In genomic region chr19:11421607-11422098, GRCh38 we compare ENCODE assay signal across 8 cellular contexts. TPM values are rescaled to one million over a fixed set of nuclear protein-coding genes. Genes with fewer than 3 reads are reported as not detected.
DNase-seq lines count a peak whose midpoint lies in the region; ATAC-seq, FAIRE-seq and TF ChIP-seq lines count a peak whose summit lies in the region.

No MANE protein-coding gene starts in this region.

- CTCF ChIA-PET in GM12878 (lab: Yijun Ruan, JAX): interaction anchor here (0.9 to 2.9 kb wide), 9 partner anchors 10 to 386 kb away, joined by 3 to 13 read pairs (median 4); partner anchors contain the start of genes ODAD3 and PRKCSH

- no peak for TF ChIP-seq POLR2A in GM12878 (IDR thresholded peaks at IDR 0.05; ENCODE audit: low read depth, low read length)

- no TSS peak for BruUV-seq in GM12878 (replicated peaks; lab: Mats Ljungman, UMichigan)

- 14% methylated on average over 24 of the region's 24 CpGs for WGBS in GM12878 (ENCODE audit: insufficient coverage, insufficient replicate concordance, low lambda C conversion rate, missing lambda C conversion rate)

- in situ Hi-C loops in GM12878 (cut with MboI): no loop called here

- TF ChIP-seq CTCF in CD14-positive monocyte (IDR thresholded peaks at IDR 0.05) (no peak), GM20000 (IDR thresholded peaks at IDR 0.05; ENCODE audit: extremely low read depth, missing control alignments) (no peak), GM12878 (IDR thresholded peaks at IDR 0.05 in 2 of 3, conservative IDR thresholded peaks at IDR 0.05 in 1 of 3; ENCODE audit: control insufficient read depth in 2 of 3, extremely low read depth in 1 of 3, insufficient read depth in 1 of 3, low read depth in 3 of 3, low read length in 3 of 3) (no peak), lower lobe of right lung (IDR thresholded peaks at IDR 0.05) (no peak), tibial artery (IDR thresholded peaks at IDR 0.05) (no peak)

- H3K4me3 ChIP-seq in NT2/D1 (ENCODE audit: insufficient read length, low read depth): peak overlapping the region; percentile 54
- peak overlapping the region; percentile 40; the same call in 1 of the 2 replicates for H3K4me3 ChIP-seq in GM12878
- H3K4me3 ChIP-seq in lower lobe of right lung: peak overlapping the region; percentile 48
- peak overlapping the region; percentile 47 for H3K4me3 ChIP-seq in tibial artery

- H3K36me3 Mint-ChIP-seq in CD14-positive monocyte: peaks cover 2 to 3% of the 10 kb centered on the region in 2 donors

- peaks cover 43% of the 10 kb centered on the region for H3K4me1 Mint-ChIP-seq in CD14-positive monocyte

- peak overlapping the region in 3 of 7 donors; percentile 2 to 63 (median 33) for H3K27ac Mint-ChIP-seq in CD14-positive monocyte

- DNase-seq in CD14-positive monocyte (ENCODE audit: low spot score) (no peak), GM20000 (ENCODE audit: low spot score) (peak; percentile 88), NT2/D1 (ENCODE audit: low read depth, low spot score) (no peak), GM12878 (ENCODE audit: low read depth, low spot score) (no peak), lower lobe of right lung (peak; percentile 71), tibial artery (peak; percentile 35 to 74), SKM-1 treated with dmso at 0.1 percent for 144 hours (lab: John Stamatoyannopoulos, UW; ENCODE audit: unreplicated experiment) (no peak)

- intact Hi-C loops in CD14-positive monocyte (cut with micrococcal nuclease) (loop anchor here (5.0 kb wide), 1 partner anchor 39 kb away; the partner anchor contains the start of gene EPOR (in 2 of the 2)), GM12878 (cut with micrococcal nuclease; ENCODE audit: unreplicated experiment) (no loop called here), lower lobe of right lung (cut with DNase I) (no loop called here), tibial artery (cut with DNase I; ENCODE audit: low total_unique reads) (loop anchor here (2.0 kb wide), 1 partner anchor 39 kb away; no protein-coding TSS in a partner anchor)

- H3K9ac ChIP-seq in NT2/D1 (ENCODE audit: insufficient read length, low read depth): peak overlapping the region; percentile 70
- no peak overlapping the region for H3K9ac ChIP-seq in GM12878 (ENCODE audit: control insufficient read depth, insufficient read depth, low read length)

- H4K20me1 ChIP-seq in GM12878 (ENCODE audit: control insufficient read depth, insufficient read depth): no peaks in the 10 kb centered on the region

- POLR2A ChIA-PET in GM12878 (lab: Charles Lee): interaction anchor here (0.6 to 1.4 kb wide), 7 partner anchors 9 to 280 kb away, joined by 3 to 7 read pairs (median 3); partner anchors contain the start of genes ODAD3 and PRKCSH

- H3K27me3 Mint-ChIP-seq in CD14-positive monocyte (ENCODE audit: low read depth in 3 of 3): peaks cover 68 to 80% (median 74%) of the 10 kb centered on the region in 3 donors

- no peak for TF ChIP-seq RAD21 in GM12878 (IDR thresholded peaks at IDR 0.05; ENCODE audit: insufficient read depth, low read depth, low read length)

- H3K27ac ChIP-seq in GM12878 (ENCODE audit: control insufficient read depth, insufficient read depth) (no peak overlapping the region), lower lobe of right lung (peak overlapping the region; percentile 55), tibial artery (peak overlapping the region; percentile 67 to 79)

- H3K4me2 ChIP-seq in GM12878 (ENCODE audit: control insufficient read depth, insufficient read depth): peak overlapping the region; percentile 74

- RAD21 ChIA-PET in GM12878 (lab: Charles Lee; ENCODE audit: unreplicated experiment): interaction anchor here (1.2 to 2.2 kb wide), 4 partner anchors 14 to 61 kb away, joined by 4 to 7 read pairs (median 6); partner anchors contain the start of genes ODAD3, PRKCSH and SWSAP1

- H3K36me3 ChIP-seq in NT2/D1 (ENCODE audit: insufficient read depth, insufficient read length, low read length) (no peaks in the 10 kb centered on the region), GM12878 (ENCODE audit: control insufficient read depth in 2 of 2, insufficient read depth in 2 of 2, low read length in 1 of 2) (no peaks in the 10 kb centered on the region), lower lobe of right lung (no peaks in the 10 kb centered on the region), tibial artery (no peaks in the 10 kb centered on the region)

- H3K4me1 ChIP-seq in NT2/D1 (ENCODE audit: insufficient read depth, insufficient read length): peaks cover 22% of the 10 kb centered on the region
- peaks cover 22% of the 10 kb centered on the region for H3K4me1 ChIP-seq in GM12878 (ENCODE audit: control insufficient read depth, insufficient read depth, low read length)
- peaks cover 48% of the 10 kb centered on the region for H3K4me1 ChIP-seq in lower lobe of right lung
- H3K4me1 ChIP-seq in tibial artery: peaks cover 0 to 51% (median 37%) of the 10 kb centered on the region in 4 donors

- peaks cover 0 to 34% (median 15%) of the 10 kb centered on the region in 7 donors for H3K9me3 Mint-ChIP-seq in CD14-positive monocyte

- FAIRE-seq in GM12878 (lab: Jason Lieb, UNC): no peak

- H3K27me3 ChIP-seq in NT2/D1 (ENCODE audit: insufficient read depth, insufficient read length) (peaks cover 73% of the 10 kb centered on the region), GM12878 (replicated peaks in 1 of 2; ENCODE audit: control insufficient read depth in 2 of 2, insufficient read depth in 2 of 2, low read length in 1 of 2) (peaks cover 10 to 16% of the 10 kb centered on the region in 2 experiments), lower lobe of right lung (ENCODE audit: low read depth) (peaks cover 46% of the 10 kb centered on the region), tibial artery (peaks cover 0 to 5% of the 10 kb centered on the region in 2 donors)

- no peak for TF ChIP-seq EP300 in GM12878 (IDR thresholded peaks at IDR 0.05; ENCODE audit: borderline replicate concordance in 1 of 2, control insufficient read depth in 1 of 2, low read depth in 2 of 2, low read length in 2 of 2)

- peak overlapping the region; percentile 84 to 94 for H3K4me3 Mint-ChIP-seq in CD14-positive monocyte

- H3K79me2 ChIP-seq in GM12878 (ENCODE audit: control insufficient read depth, insufficient read depth, low read length): no peaks in the 10 kb centered on the region

- H3K9me3 ChIP-seq in NT2/D1 (ENCODE audit: insufficient read depth, low read length) (peaks cover 6% of the 10 kb centered on the region; the same call in 1 of the 2 replicates), GM12878 (replicated peaks; ENCODE audit: control insufficient read depth, insufficient read depth, low read length) (no peaks in the 10 kb centered on the region), lower lobe of right lung (no peaks in the 10 kb centered on the region), tibial artery (no peaks in the 10 kb centered on the region)

- peak overlapping the region; percentile 71 for H2AFZ ChIP-seq in GM12878 (ENCODE audit: control insufficient read depth, low read depth, low read length)

- SMC1A ChIA-PET in GM12878 (lab: Charles Lee; ENCODE audit: uncharacterized antibody, unreplicated experiment): interaction anchor here (0.8 to 2.3 kb wide), 6 partner anchors 24 to 61 kb away, joined by 3 to 14 read pairs (median 3); no protein-coding TSS in a partner anchor

- ATAC-seq in GM12878 (peak; percentile 72), lower lobe of right lung (peak; percentile 66 to 68), HG02885 (IDR thresholded peaks at IDR 0.05; ENCODE audit: poor library complexity, unreplicated experiment) (no peak)

RNA-seq across cellular contexts. Expression of gene RGL3, which starts 2.5 kb away (rescaled TPM):
- polyA plus RNA-seq in CD14-positive monocyte (not detected), GM12878 (2011; rRNA removed) (not detected in 2 replicates), GM12878 (2014; fragmentation: Illumina TruSeq; extraction: Trizol) (not detected in 2 replicates), GM12878 (2014; fragmentation: Nextera tagmentation; extraction: Ambion mirVana) (not detected), GM12878 (2014; rRNA removed) (not detected in 2 replicates), GM12878 (2016; fragmentation: Nextera tagmentation; extraction: Ambion mirVana) (not detected)
- total RNA-seq in GM12878 (2013; cell fraction: nucleolus; rRNA removed): 0.61 TPM in 1 of 2 replicates, not detected in the other
- total RNA-seq in GM12878 (2014; rRNA removed) (not detected in 2 replicates), GM12878 (2014; rRNA removed; fragmentation: Illumina TruSeq; extraction: Trizol) (not detected in 2 replicates), GM12878 (2021) (not detected in 2 replicates), lower lobe of right lung (55.8 TPM)
- not detected for polyA plus RNA-seq in GM12878 (2011; ENCODE audit: low read depth)
- not detected in 2 replicates for polyA plus RNA-seq in GM12878 (2011; cell fraction: cytosol; rRNA removed)
- polyA plus RNA-seq in GM12878 (2011; cell fraction: nucleus; rRNA removed): not detected in 2 replicates
- polyA plus RNA-seq in GM12878 (2012): 0.25 and 0.28 TPM in 2 replicates
- polyA minus RNA-seq in GM12878 (2011; rRNA and poly(A)+ RNA removed): not detected in 2 replicates
- 2.7 TPM in 1 of 2 replicates, not detected in the other for polyA minus RNA-seq in GM12878 (2011; cell fraction: cytosol; rRNA and poly(A)+ RNA removed)
- polyA minus RNA-seq in GM12878 (2011; cell fraction: nucleus; rRNA and poly(A)+ RNA removed): not detected in 2 replicates

RNA-seq across cellular contexts. Expression of gene ODAD3, which starts 13.3 kb away (rescaled TPM):
- under 1 TPM; 0.43 to 0.61 TPM for polyA plus RNA-seq in CD14-positive monocyte
- not detected in 2 replicates for total RNA-seq in GM12878 (2013; cell fraction: nucleolus; rRNA removed)
- total RNA-seq in GM12878 (2014; rRNA removed): not detected in 2 replicates
- not detected in 2 replicates for total RNA-seq in GM12878 (2014; rRNA removed; fragmentation: Illumina TruSeq; extraction: Trizol)
- total RNA-seq in GM12878 (2021): 0.11 and 0.28 TPM in 2 replicates
- 0.13 TPM for polyA plus RNA-seq in GM12878 (2011; ENCODE audit: low read depth)
- polyA plus RNA-seq in GM12878 (2011; rRNA removed): 0.20 and 0.39 TPM in 2 replicates
- 0.20 and 0.24 TPM in 2 replicates for polyA plus RNA-seq in GM12878 (2011; cell fraction: cytosol; rRNA removed)
- polyA plus RNA-seq in GM12878 (2011; cell fraction: nucleus; rRNA removed): 0.31 and 0.85 TPM in 2 replicates
- 1.0 and 1.2 TPM in 2 replicates for polyA plus RNA-seq in GM12878 (2012)
- not detected in 2 replicates for polyA plus RNA-seq in GM12878 (2014; fragmentation: Illumina TruSeq; extraction: Trizol)
- polyA plus RNA-seq in GM12878 (2014; fragmentation: Nextera tagmentation; extraction: Ambion mirVana): not detected
- polyA plus RNA-seq in GM12878 (2014; rRNA removed): 0.08 TPM in 1 of 2 replicates, not detected in the other
- under 1 TPM in 1 of 2 experiments, not detected in 1; 0.11 TPM for polyA plus RNA-seq in GM12878 (2016; fragmentation: Nextera tagmentation; extraction: Ambion mirVana)
- not detected in 2 replicates for polyA minus RNA-seq in GM12878 (2011; rRNA and poly(A)+ RNA removed)
- polyA minus RNA-seq in GM12878 (2011; cell fraction: cytosol; rRNA and poly(A)+ RNA removed): not detected in 2 replicates
- 0.24 TPM in 1 of 2 replicates, not detected in the other for polyA minus RNA-seq in GM12878 (2011; cell fraction: nucleus; rRNA and poly(A)+ RNA removed)
- 4.3 TPM for total RNA-seq in lower lobe of right lung

RNA-seq across cellular contexts. Expression of gene PRKCSH, which starts 13.8 kb away (rescaled TPM):
- polyA plus RNA-seq in CD14-positive monocyte (10 to 100 TPM; 24.9 to 28.4 TPM), GM12878 (2011; rRNA removed) (31.5 and 42.0 TPM in 2 replicates), GM12878 (2014; fragmentation: Illumina TruSeq; extraction: Trizol) (60.5 and 97.4 TPM in 2 replicates), GM12878 (2014; fragmentation: Nextera tagmentation; extraction: Ambion mirVana) (1 to 10 TPM; 1.1 to 5.2 TPM), GM12878 (2014; rRNA removed) (110 and 125 TPM in 2 replicates), GM12878 (2016; fragmentation: Nextera tagmentation; extraction: Ambion mirVana) (10 to 100 TPM; 42.0 to 46.1 TPM)
- total RNA-seq in GM12878 (2013; cell fraction: nucleolus; rRNA removed): 82.5 and 98.4 TPM in 2 replicates
- total RNA-seq in GM12878 (2014; rRNA removed) (95.5 and 99.3 TPM in 2 replicates), GM12878 (2014; rRNA removed; fragmentation: Illumina TruSeq; extraction: Trizol) (37.9 and 40.5 TPM in 2 replicates), GM12878 (2021) (271 and 280 TPM in 2 replicates), lower lobe of right lung (285 TPM)
- polyA plus RNA-seq in GM12878 (2011; ENCODE audit: low read depth): 102 TPM
- 77.2 and 88.9 TPM in 2 replicates for polyA plus RNA-seq in GM12878 (2011; cell fraction: cytosol; rRNA removed)
- polyA plus RNA-seq in GM12878 (2011; cell fraction: nucleus; rRNA removed): 270 and 309 TPM in 2 replicates
- 225 and 255 TPM in 2 replicates for polyA plus RNA-seq in GM12878 (2012)
- polyA minus RNA-seq in GM12878 (2011; rRNA and poly(A)+ RNA removed): 47.5 and 73.1 TPM in 2 replicates
- 83.8 and 90.2 TPM in 2 replicates for polyA minus RNA-seq in GM12878 (2011; cell fraction: cytosol; rRNA and poly(A)+ RNA removed)
- polyA minus RNA-seq in GM12878 (2011; cell fraction: nucleus; rRNA and poly(A)+ RNA removed): 53.7 and 95.3 TPM in 2 replicates

RNA-seq across cellular contexts. Expression of gene EPOR, which starts 37.5 kb away (rescaled TPM):
- polyA plus RNA-seq in CD14-positive monocyte (1 to 10 TPM; 6.8 to 8.2 TPM), GM12878 (2011; rRNA removed) (1.8 and 2.8 TPM in 2 replicates), GM12878 (2014; fragmentation: Illumina TruSeq; extraction: Trizol) (0.65 and 1.4 TPM in 2 replicates), GM12878 (2014; fragmentation: Nextera tagmentation; extraction: Ambion mirVana) (under 1 TPM; 0.66 to 0.74 TPM), GM12878 (2014; rRNA removed) (4.4 and 6.0 TPM in 2 replicates), GM12878 (2016; fragmentation: Nextera tagmentation; extraction: Ambion mirVana) (10 to 100 TPM in 1 of 2 experiments, 1 to 10 TPM in 1; 6.7 to 10.1 TPM)
- total RNA-seq in GM12878 (2013; cell fraction: nucleolus; rRNA removed): 8.5 and 12.7 TPM in 2 replicates
- total RNA-seq in GM12878 (2014; rRNA removed) (3.0 and 3.8 TPM in 2 replicates), GM12878 (2014; rRNA removed; fragmentation: Illumina TruSeq; extraction: Trizol) (1.2 and 1.4 TPM in 2 replicates), GM12878 (2021) (2.9 and 3.3 TPM in 2 replicates), lower lobe of right lung (16.4 TPM)
- polyA plus RNA-seq in GM12878 (2011; ENCODE audit: low read depth): 1.2 TPM
- polyA plus RNA-seq in GM12878 (2011; cell fraction: cytosol; rRNA removed): 4.7 and 4.8 TPM in 2 replicates
- 6.8 and 7.8 TPM in 2 replicates for polyA plus RNA-seq in GM12878 (2011; cell fraction: nucleus; rRNA removed)
- polyA plus RNA-seq in GM12878 (2012): 2.4 and 3.6 TPM in 2 replicates
- polyA minus RNA-seq in GM12878 (2011; rRNA and poly(A)+ RNA removed): 1.7 and 4.5 TPM in 2 replicates
- polyA minus RNA-seq in GM12878 (2011; cell fraction: cytosol; rRNA and poly(A)+ RNA removed): 2.3 and 2.5 TPM in 2 replicates
- 6.0 and 6.7 TPM in 2 replicates for polyA minus RNA-seq in GM12878 (2011; cell fraction: nucleus; rRNA and poly(A)+ RNA removed)

RNA-seq across cellular contexts. Expression of gene SWSAP1, which starts 47.2 kb away (rescaled TPM):
- 10 to 100 TPM in 1 of 2 donors, 1 to 10 TPM in 1; 8.7 to 11.5 TPM for polyA plus RNA-seq in CD14-positive monocyte
- 4.9 and 5.2 TPM in 2 replicates for total RNA-seq in GM12878 (2013; cell fraction: nucleolus; rRNA removed)
- total RNA-seq in GM12878 (2014; rRNA removed): 2.8 and 3.1 TPM in 2 replicates
- total RNA-seq in GM12878 (2014; rRNA removed; fragmentation: Illumina TruSeq; extraction: Trizol): 1.5 and 2.1 TPM in 2 replicates
- total RNA-seq in GM12878 (2021): 2.6 and 3.0 TPM in 2 replicates
- 0.60 TPM for polyA plus RNA-seq in GM12878 (2011; ENCODE audit: low read depth)
- polyA plus RNA-seq in GM12878 (2011; rRNA removed): 1.2 and 2.3 TPM in 2 replicates
- polyA plus RNA-seq in GM12878 (2011; cell fraction: cytosol; rRNA removed): 2.6 and 3.6 TPM in 2 replicates
- polyA plus RNA-seq in GM12878 (2011; cell fraction: nucleus; rRNA removed): 3.8 and 3.9 TPM in 2 replicates
- polyA plus RNA-seq in GM12878 (2012): 1.5 and 2.2 TPM in 2 replicates
- polyA plus RNA-seq in GM12878 (2014; fragmentation: Illumina TruSeq; extraction: Trizol): 0.35 and 1.6 TPM in 2 replicates
- polyA plus RNA-seq in GM12878 (2014; fragmentation: Nextera tagmentation; extraction: Ambion mirVana): 1 to 10 TPM in 1 of 2 experiments, under 1 TPM in 1; 0.18 to 1.0 TPM
- 3.7 and 4.7 TPM in 2 replicates for polyA plus RNA-seq in GM12878 (2014; rRNA removed)
- 1 to 10 TPM; 5.3 to 6.5 TPM for polyA plus RNA-seq in GM12878 (2016; fragmentation: Nextera tagmentation; extraction: Ambion mirVana)
- polyA minus RNA-seq in GM12878 (2011; rRNA and poly(A)+ RNA removed): 2.2 and 4.5 TPM in 2 replicates
- polyA minus RNA-seq in GM12878 (2011; cell fraction: cytosol; rRNA and poly(A)+ RNA removed): 1.3 and 1.5 TPM in 2 replicates
- polyA minus RNA-seq in GM12878 (2011; cell fraction: nucleus; rRNA and poly(A)+ RNA removed): 2.9 and 5.1 TPM in 2 replicates
- 3.6 TPM for total RNA-seq in lower lobe of right lung

Comparison
In these comparisons a context has a peak if more than half of its experiments do, and no peak if none do; other contexts are left out.
1. DNase-seq: peak in GM20000 (single experiment), lower lobe of right lung (single experiment) and tibial artery (2 of 2); none in CD14-positive monocyte (single experiment), NT2/D1 (single experiment), GM12878 (single experiment) and SKM-1 treated with dmso at 0.1 percent for 144 hours (single experiment).
2. RNA of gene RGL3, which starts 2.5 kb away (total RNA-seq): 55.8 TPM in lower lobe of right lung (single experiment); 0.61 TPM in GM12878; every median in the first group is over 10 times any median in the second.
3. intact Hi-C loops: an anchor here in CD14-positive monocyte (5.0 kb wide) and tibial artery (2.0 kb wide); none called in GM12878 and lower lobe of right lung.
4. Peak in every context shown above with its lines, with median percentiles within 50 percentile points of each other: H3K4me3 ChIP-seq.